Comparison of ENCODE assay signal across 17 cellular contexts in the genomic region with DNA sequence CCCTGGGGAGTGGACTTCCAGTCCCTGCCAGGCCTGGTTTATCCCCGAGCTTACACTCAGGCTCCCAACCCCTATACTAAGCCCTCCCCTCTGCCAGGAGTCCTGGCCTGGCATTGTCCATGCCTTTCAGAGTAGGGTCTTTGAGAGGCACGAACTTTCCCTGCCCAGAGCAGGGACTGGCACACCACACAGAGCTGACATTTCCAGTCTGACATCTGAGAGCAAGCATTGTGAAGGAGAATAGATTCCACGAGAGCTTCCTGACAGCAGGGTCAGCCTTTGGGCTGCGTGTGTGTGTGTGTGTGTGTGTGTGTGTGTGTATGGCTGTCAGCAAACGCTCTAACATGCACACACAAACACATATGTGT. TPM values are rescaled to one million over a fixed set of nuclear protein-coding genes. Genes with fewer than 3 reads are reported as not detected.
DNase-seq lines count a peak whose midpoint lies in the region; ATAC-seq and TF ChIP-seq lines count a peak whose summit lies in the region.
"Had no signal": no experiment of that assay in that cellular context is flagged by ENCODE, and none has a peak within 500 bp of the region (broad histone marks: within the 10 kb centered on the region; RNA-seq: fewer than 3 reads in every experiment).

No MANE protein-coding gene starts in this region.

- no peak for TF ChIP-seq POLR2A in IMR-90 (IDR thresholded peaks at IDR 0.05; ENCODE audit: low read depth, low read length)
- TF ChIP-seq POLR2A in sigmoid colon (IDR thresholded peaks at IDR 0.05), result no peak

- H2BK5ac ChIP-seq in IMR-90 (ENCODE audit: low read depth, low read length, poor library complexity, severe bottlenecking), result peak overlapping the region; percentile 61

- H3K4ac ChIP-seq in IMR-90 (ENCODE audit: low read depth, low read length), result peak overlapping the region; percentile 98

- peaks cover 4% of the 10 kb centered on the region for H3K27me3 Mint-ChIP-seq in brain

- H3K27ac Mint-ChIP-seq in brain, result peak overlapping the region in 2 of 5 experiments; percentile 91 to 96
- H3K27ac Mint-ChIP-seq: nephron progenitor cell, T-helper 17 cell had no signal

- H3K4me2 ChIP-seq in IMR-90 (ENCODE audit: low read depth, low read length) (no peak overlapping the region), hepatocyte (no peak overlapping the region)

- H3K27ac ChIP-seq in IMR-90 (ENCODE audit: insufficient read depth, low read length) (peak overlapping the region; percentile 32), hepatocyte (peak overlapping the region; percentile 29), sigmoid colon (peak overlapping the region; percentile 48 to 97 (median 91))
- H3K27ac ChIP-seq: upper lobe of left lung had no signal

- peak overlapping the region; percentile 95 for H2BK20ac ChIP-seq in IMR-90 (ENCODE audit: low read depth, low read length)

- POLR2A ChIA-PET in IMR-90 (lab: Charles Lee; ENCODE audit: unreplicated experiment), result no interaction called here

- ATAC-seq in IMR-90 (ENCODE audit: low read depth) (no peak), HG03571 (IDR thresholded peaks at IDR 0.05; ENCODE audit: unreplicated experiment) (no peak)
- ATAC-seq: T-helper 17 cell had no signal

- H4K5ac ChIP-seq in IMR-90 (ENCODE audit: low read depth, low read length), result peak overlapping the region; percentile 9; the same call in 1 of the 2 replicates

- H2AK5ac ChIP-seq in IMR-90 (ENCODE audit: low read depth, low read length), result peak overlapping the region; percentile 91

- H2AFZ ChIP-seq in IMR-90 (replicated peaks; ENCODE audit: low read length, poor library complexity) (peak overlapping the region; percentile 69), hepatocyte (no peak overlapping the region)

- dilution Hi-C loops in IMR-90 (cut with HindIII; ENCODE audit: low sequenced_read_pairs, unreplicated experiment), result loop anchor here (25.0 kb wide), 1 partner anchor 95 kb away; the partner anchor contains the start of gene SDC3

- CTCF ChIA-PET in IMR-90 (lab: Yijun Ruan, JAX), result interaction anchor here (0.5 kb wide), 1 partner anchor 37 kb away, joined by 4 read pairs; no protein-coding TSS in a partner anchor

- intact Hi-C loops in IMR-90 (cut with micrococcal nuclease), result no loop called here
- intact Hi-C loops in sigmoid colon (cut with DNase I), result no loop called here

- H3K56ac ChIP-seq in IMR-90 (ENCODE audit: extremely low read depth, insufficient read depth, low read length), result peak overlapping the region; percentile 41; the same call in 1 of the 2 replicates

- in situ Hi-C loops in IMR-90 (cut with MboI; ENCODE audit: low sequenced_read_pairs), result no loop called here

- peak overlapping the region; percentile 16 for H3K18ac ChIP-seq in IMR-90 (ENCODE audit: low read depth, low read length)

- H2AK9ac ChIP-seq in IMR-90 (replicated peaks; ENCODE audit: low read depth, low read length, poor library complexity), result peak overlapping the region; percentile 73

- BruUV-seq in IMR-90 (replicated peaks; lab: Mats Ljungman, UMichigan), result no TSS peak

- peak overlapping the region; percentile 89 for H4K91ac ChIP-seq in IMR-90 (ENCODE audit: insufficient read depth, low read depth, low read length)

- TF ChIP-seq CTCF in IMR-90 (conservative IDR thresholded peaks at IDR 0.05; ENCODE audit: low read depth, low read length), result no peak
- no peak for TF ChIP-seq CTCF in brain (conservative IDR thresholded peaks at IDR 0.05)
- no peak for TF ChIP-seq CTCF in hepatocyte (IDR thresholded peaks at IDR 0.05; ENCODE audit: poor library complexity)
- TF ChIP-seq CTCF in sigmoid colon (IDR thresholded peaks at IDR 0.05), result no peak

- H3K9me1 ChIP-seq in IMR-90 (ENCODE audit: insufficient read depth, low read length), result peaks cover 33% of the 10 kb centered on the region

- H3K4me1 Mint-ChIP-seq in brain, result no peaks in the 10 kb centered on the region

- H3K36me3 ChIP-seq in IMR-90 (ENCODE audit: control insufficient read depth, insufficient read depth, low read length) (no peaks in the 10 kb centered on the region), hepatocyte (replicated peaks; ENCODE audit: insufficient read depth, low read depth) (no peaks in the 10 kb centered on the region), sigmoid colon (no peaks in the 10 kb centered on the region)
- H3K36me3 ChIP-seq: upper lobe of left lung had no signal

- DNase-seq in IMR-90 (no peak), hepatocyte (ENCODE audit: low spot score) (no peak), sigmoid colon (no peak), middle frontal gyrus (ENCODE audit: extremely low spot score, low spot score) (no peak), CD1c-positive myeloid dendritic cell (ENCODE audit: extremely low spot score) (no peak)
- DNase-seq in activated CD8-positive, alpha-beta memory T cell treated with anti-CD3 and anti-CD28 coated beads, Interleukin-2, amount 50 U/mL, for 4 hours, result no peak
- DNase-seq: activated CD4-positive, CD25-positive, alpha-beta regulatory T cell; activated naive CD4-positive, alpha-beta T cell treated with Interleukin-2 at 50 U/mL for 16 hours; NCI-H1092; nephron progenitor cell; stimulated activated CD4-positive, alpha-beta T cell treated with anti-CD3 and anti-CD28 coated beads, Interleukin-4, amount 100 ng/mL, for 4 hours; T-helper 17 cell; upper lobe of left lung had no signal

- peaks cover 0 to 3% of the 10 kb centered on the region in 2 experiments; a peak in 1 of 4 replicates for H3K79me1 ChIP-seq in IMR-90 (ENCODE audit: low read depth in 1 of 2, low read length in 2 of 2)

- H3K4me3 ChIP-seq in IMR-90 (ENCODE audit: insufficient read depth, low read depth, low read length), result no peak overlapping the region
- H3K4me3 ChIP-seq in hepatocyte, result no peak overlapping the region
- no peak overlapping the region for H3K4me3 ChIP-seq in sigmoid colon
- H3K4me3 ChIP-seq: K562, upper lobe of left lung had no signal

- H4K8ac ChIP-seq in IMR-90 (ENCODE audit: low read depth in 2 of 2, low read length in 2 of 2), result peak overlapping the region; percentile 41 to 90

- no peaks in the 10 kb centered on the region for H3K79me2 ChIP-seq in hepatocyte

- H3K27me3 ChIP-seq in IMR-90 (ENCODE audit: control insufficient read depth, insufficient read depth, low read length) (no peaks in the 10 kb centered on the region), hepatocyte (no peaks in the 10 kb centered on the region), sigmoid colon (no peaks in the 10 kb centered on the region)
- H3K27me3 ChIP-seq: upper lobe of left lung had no signal

- H2BK120ac ChIP-seq in IMR-90 (ENCODE audit: low read depth, low read length), result peak overlapping the region; percentile 98

- H3K4me3 Mint-ChIP-seq in brain, result peak overlapping the region; percentile 19 to 79 (median 72)
- H3K4me3 Mint-ChIP-seq: T-helper 17 cell had no signal

- H3K9me2 ChIP-seq in hepatocyte (replicated peaks; ENCODE audit: insufficient read depth), result no peaks in the 10 kb centered on the region

- H3K9me3 ChIP-seq in IMR-90 (ENCODE audit: control insufficient read depth, insufficient read depth, low read length), result no peaks in the 10 kb centered on the region
- no peaks in the 10 kb centered on the region for H3K9me3 ChIP-seq in hepatocyte (ENCODE audit: low read depth)
- H3K9me3 ChIP-seq in sigmoid colon, result no peaks in the 10 kb centered on the region
- H3K9me3 ChIP-seq: upper lobe of left lung had no signal

- peak overlapping the region; percentile 61; the same call in 1 of the 2 replicates for H3K23ac ChIP-seq in IMR-90 (ENCODE audit: low read depth, low read length)

- no peaks in the 10 kb centered on the region for H4K20me1 ChIP-seq in IMR-90 (ENCODE audit: insufficient read depth, low read length)
- H4K20me1 ChIP-seq in hepatocyte (ENCODE audit: insufficient read depth, poor library complexity, severe bottlenecking), result no peaks in the 10 kb centered on the region

- H3K9ac ChIP-seq in IMR-90 (ENCODE audit: low read depth, low read length), result no peak overlapping the region

- no peak for TF ChIP-seq RAD21 in IMR-90 (IDR thresholded peaks at IDR 0.05; ENCODE audit: low read length)

- TF ChIP-seq EP300 in sigmoid colon (IDR thresholded peaks at IDR 0.05), result no peak

- peak overlapping the region; percentile 17; the same call in 2 of the 3 replicates for H2BK15ac ChIP-seq in IMR-90 (ENCODE audit: low read depth, low read length)

- no peaks in the 10 kb centered on the region for H3K36me3 Mint-ChIP-seq in brain

- peaks cover 15% of the 10 kb centered on the region for H3K4me1 ChIP-seq in IMR-90 (ENCODE audit: control insufficient read depth, insufficient read depth, low read length)
- peaks cover 21% of the 10 kb centered on the region for H3K4me1 ChIP-seq in hepatocyte (ENCODE audit: insufficient read depth)
- peaks cover 0 to 64% (median 64%) of the 10 kb centered on the region in 4 donors for H3K4me1 ChIP-seq in sigmoid colon

- peaks cover 0 to 8% (median 0%) of the 10 kb centered on the region in 5 experiments for H3K9me3 Mint-ChIP-seq in brain
- H3K9me3 Mint-ChIP-seq: nephron progenitor cell had no signal

- no CpG with 5 or more reads among the region's 5 CpGs for WGBS in IMR-90 (ENCODE audit: extremely low coverage in 2 of 2, insufficient read length in 1 of 2), 2 experiments
- 66% methylated on average over 5 of the region's 5 CpGs for WGBS in hepatocyte (ENCODE audit: low lambda C conversion rate, missing lambda C conversion rate)
- 51 to 54% methylated on average over 5 of the region's 5 CpGs for WGBS in sigmoid colon, 2 donors

- H3K14ac ChIP-seq in IMR-90 (replicated peaks; ENCODE audit: low read depth, low read length), result peak overlapping the region; percentile 83

TF ChIP-seq in IMR-90, 13 proteins besides CTCF, POLR2A, EP300 and RAD21 (continues in another document):
- TF ChIP-seq BHLHE40 (IDR thresholded peaks at IDR 0.05; ENCODE audit: low read depth, low read length), result no peak
- TF ChIP-seq USF2 (IDR thresholded peaks at IDR 0.05; ENCODE audit: low read depth, low read length), result no peak
- no peak for TF ChIP-seq SMC3 (IDR thresholded peaks at IDR 0.05; ENCODE audit: low read depth, low read length)
- TF ChIP-seq RFX5 (IDR thresholded peaks at IDR 0.05; ENCODE audit: low read depth, low read length), result no peak
- no peak for TF ChIP-seq CEBPB (IDR thresholded peaks at IDR 0.05; ENCODE audit: low read depth, low read length)

RNA-seq across cellular contexts. Expression of gene LAPTM5, which starts 59.5 kb away (rescaled TPM):
- total RNA-seq in IMR-90 (2012; rRNA removed) (under 0.01 TPM in 1 of 2 replicates, not detected in the other), hepatocyte (3.2 and 5.1 TPM in 2 replicates), sigmoid colon (10 to 100 TPM; 30.2 to 49.6 (median 42.8) TPM)
- polyA plus RNA-seq in IMR-90 (2012; rRNA removed) (0.09 TPM in 2 replicates), brain (ENCODE audit: insufficient read depth, low read depth, low replicate concordance) (35.0 TPM), hepatocyte (2.6 and 5.4 TPM in 2 replicates), sigmoid colon (100 to 1,000 TPM in 2 of 3 donors, 10 to 100 TPM in 1; 35.4 to 219 (median 132) TPM)
- 0.12 TPM in 1 of 2 replicates, not detected in the other for polyA plus RNA-seq in IMR-90 (2012; cell fraction: cytosol; rRNA removed)
- polyA plus RNA-seq in IMR-90 (2012; cell fraction: nucleus; rRNA removed; ENCODE audit: low replicate concordance), result 0.07 and 0.16 TPM in 2 replicates
- total RNA-seq: fibroblast of villous mesenchyme had no signal

Comparison
In these comparisons a context has a peak if more than half of its experiments do, and no peak if none do; other contexts are left out.
1. H3K27ac ChIP-seq: peak in every context shown above with its lines; median percentile 91 in sigmoid colon; 32 in IMR-90; 29 in hepatocyte.